ENCODE assay signal across 21 cellular contexts in genomic region chr14:44989497-44990440, GRCh38. TPM values are rescaled to one million over a fixed set of nuclear protein-coding genes. Genes with fewer than 3 reads are reported as not detected.
A peak's percentile ranks its signal among the peaks of the same experiment; 100 is the strongest.
DNase-seq lines count a peak whose midpoint lies in the region; ATAC-seq, FAIRE-seq and TF ChIP-seq lines count a peak whose summit lies in the region.
"Had no signal": no experiment of that assay in that cellular context is flagged by ENCODE, and none has a peak within 500 bp of the region (broad histone marks: within the 10 kb centered on the region; RNA-seq: fewer than 3 reads in every experiment).

No MANE protein-coding gene starts in this region.

- 32% methylated on average over 3 of the region's 3 CpGs for WGBS in GM12878 (ENCODE audit: insufficient coverage, insufficient replicate concordance, low lambda C conversion rate, missing lambda C conversion rate)
- WGBS in tibial nerve, 2 donors = 59 to 60% methylated on average over 3 of the region's 3 CpGs

- in situ Hi-C loops in GM12878 (cut with MboI) = no loop called here

- no peak for DNase-seq in Right ventricle myocardium inferior (ENCODE audit: missing footprints)
- DNase-seq in cardiac septum (ENCODE audit: low spot score) = no peak
- DNase-seq in GM12878 (ENCODE audit: low read depth, low spot score) = no peak
- peak in 1 of 2 donors; percentile 9 for DNase-seq in tibial nerve (ENCODE audit: low spot score in 2 of 2)
- no peak for DNase-seq in activated T-cell treated with anti-CD3 and anti-CD28 coated beads, Interleukin-2, amount 50 U/mL, for 4 hours
- DNase-seq: activated CD4-positive, alpha-beta T cell treated with anti-CD3 and anti-CD28 coated beads, Interleukin-2, amount 10 ng/mL, durations not matched to agents 24 days and 14 days; activated naive CD8-positive, alpha-beta T cell treated with anti-CD3 and anti-CD28 coated beads, Interleukin-2, amount 10 ng/mL, durations not matched to agents 7 days and 5 days; activated T-cell treated with anti-CD3 and anti-CD28 coated beads for 4 hours; CD4-positive, alpha-beta T cell; central memory CD4-positive, alpha-beta T cell; foreskin keratinocyte; H7; NCI-H1417; occipital lobe; stimulated activated CD4-positive, alpha-beta T cell treated with anti-CD3 and anti-CD28 coated beads, Interleukin-4, amount 100 ng/mL, for 24 hours; upper lobe of right lung had no signal

- TF ChIP-seq RAD21 in GM12878 (IDR thresholded peaks at IDR 0.05; ENCODE audit: insufficient read depth, low read depth, low read length) = no peak

- H3K9me3 ChIP-seq in GM12878 (replicated peaks; ENCODE audit: control insufficient read depth, insufficient read depth, low read length) = peaks cover 14% of the 10 kb centered on the region
- H3K9me3 ChIP-seq in tibial nerve = no peaks in the 10 kb centered on the region
- H3K9me3 ChIP-seq: SJSA1, upper lobe of right lung had no signal

- TF ChIP-seq CTCF in GM12878 (IDR thresholded peaks at IDR 0.05 in 2 of 3, conservative IDR thresholded peaks at IDR 0.05 in 1 of 3; ENCODE audit: control insufficient read depth in 2 of 3, extremely low read depth in 1 of 3, insufficient read depth in 1 of 3, low read depth in 3 of 3, low read length in 3 of 3) = no peak
- no peak for TF ChIP-seq CTCF in tibial nerve (IDR thresholded peaks at IDR 0.05)

- RAD21 ChIA-PET in GM12878 (lab: Charles Lee; ENCODE audit: unreplicated experiment) = no interaction called here

- H3K4me3 Mint-ChIP-seq in activated T-cell treated with anti-CD3 and anti-CD28 coated beads, Interleukin-2, amount 50 U/mL, for 4 hours = no peak overlapping the region
- H3K4me3 Mint-ChIP-seq: activated CD4-positive, alpha-beta T cell treated with anti-CD3 and anti-CD28 coated beads, Interleukin-2, amount 10 ng/mL, durations not matched to agents 24 days and 14 days; activated naive CD8-positive, alpha-beta T cell treated with anti-CD3 and anti-CD28 coated beads, Interleukin-2, amount 10 ng/mL, durations not matched to agents 7 days and 5 days; CD4-positive, alpha-beta T cell had no signal

- intact Hi-C loops in Right ventricle myocardium inferior (cut with DNase I) (no loop called here), cardiac septum (cut with DNase I) (no loop called here), GM12878 (cut with micrococcal nuclease; ENCODE audit: unreplicated experiment) (no loop called here)

- ATAC-seq in Right ventricle myocardium inferior (peak; percentile 35), GM12878 (peak; percentile 43), HG03045 (IDR thresholded peaks at IDR 0.05; ENCODE audit: unreplicated experiment) (no peak), HG02970 (IDR thresholded peaks at IDR 0.05; ENCODE audit: low FRiP score, unreplicated experiment) (no peak)
- ATAC-seq in activated T-cell treated with anti-CD3 and anti-CD28 coated beads, Interleukin-2, amount 50 U/mL, for 4 hours = no peak
- ATAC-seq: foreskin keratinocyte had no signal

- H3K79me2 ChIP-seq in GM12878 (ENCODE audit: control insufficient read depth, insufficient read depth, low read length) = peaks cover 3% of the 10 kb centered on the region

- CTCF ChIA-PET in GM12878 (lab: Yijun Ruan, JAX) = interaction anchor here (0.5 kb wide), 1 partner anchor 59 kb away, joined by 3 read pairs; no protein-coding TSS in a partner anchor

- TF ChIP-seq EP300 in GM12878 (IDR thresholded peaks at IDR 0.05; ENCODE audit: borderline replicate concordance in 1 of 2, control insufficient read depth in 1 of 2, low read depth in 2 of 2, low read length in 2 of 2) = no peak
- TF ChIP-seq EP300 in tibial nerve (IDR thresholded peaks at IDR 0.05) = peak in 1 of 2 donors; percentile 26

- FAIRE-seq in GM12878 (lab: Jason Lieb, UNC) = no peak
- FAIRE-seq: GM12892 had no signal

- H2AFZ ChIP-seq in GM12878 (ENCODE audit: control insufficient read depth, low read depth, low read length) = no peak overlapping the region

- H3K27ac ChIP-seq in GM12878 (ENCODE audit: control insufficient read depth, insufficient read depth) (no peak overlapping the region), layer of hippocampus (ENCODE audit: low read depth, low read length) (peak overlapping the region; percentile 56), tibial nerve (peak overlapping the region in 3 of 4 donors; percentile 4 to 69 (median 56))
- H3K27ac ChIP-seq: foreskin keratinocyte, SJSA1, upper lobe of right lung had no signal

- no peak overlapping the region for H3K9ac ChIP-seq in GM12878 (ENCODE audit: control insufficient read depth, insufficient read depth, low read length)

- BruUV-seq in GM12878 (replicated peaks; lab: Mats Ljungman, UMichigan) = no TSS peak

- H3K4me1 Mint-ChIP-seq in activated T-cell treated with anti-CD3 and anti-CD28 coated beads, Interleukin-2, amount 50 U/mL, for 4 hours (ENCODE audit: low read depth) = peaks cover 8% of the 10 kb centered on the region
- H3K4me1 Mint-ChIP-seq: activated CD4-positive, alpha-beta T cell treated with anti-CD3 and anti-CD28 coated beads, Interleukin-2, amount 10 ng/mL, durations not matched to agents 24 days and 14 days had no signal

- no peaks in the 10 kb centered on the region for H4K20me1 ChIP-seq in GM12878 (ENCODE audit: control insufficient read depth, insufficient read depth)

- no peaks in the 10 kb centered on the region for H3K9me3 Mint-ChIP-seq in activated T-cell treated with anti-CD3 and anti-CD28 coated beads, Interleukin-2, amount 50 U/mL, for 4 hours
- H3K9me3 Mint-ChIP-seq: activated CD4-positive, alpha-beta T cell treated with anti-CD3 and anti-CD28 coated beads, Interleukin-2, amount 10 ng/mL, durations not matched to agents 24 days and 14 days; CD4-positive, alpha-beta T cell had no signal

- H3K4me3 ChIP-seq in GM12878 = no peak overlapping the region
- H3K4me3 ChIP-seq in tibial nerve = no peak overlapping the region
- H3K4me3 ChIP-seq: SJSA1, upper lobe of right lung had no signal

- SMC1A ChIA-PET in GM12878 (lab: Charles Lee; ENCODE audit: uncharacterized antibody, unreplicated experiment) = interaction anchor here (0.6 to 1.6 kb wide), 2 partner anchors 8 to 106 kb away, joined by 3 to 4 read pairs; no protein-coding TSS in a partner anchor

- TF ChIP-seq POLR2A in GM12878 (IDR thresholded peaks at IDR 0.05; ENCODE audit: low read depth, low read length) (no peak), tibial nerve (IDR thresholded peaks at IDR 0.05) (no peak)

- H3K36me3 Mint-ChIP-seq in activated T-cell treated with anti-CD3 and anti-CD28 coated beads, Interleukin-2, amount 50 U/mL, for 4 hours (ENCODE audit: insufficient read depth) = peaks cover 3% of the 10 kb centered on the region

- no peaks in the 10 kb centered on the region for H3K27me3 Mint-ChIP-seq in activated T-cell treated with anti-CD3 and anti-CD28 coated beads, Interleukin-2, amount 50 U/mL, for 4 hours (ENCODE audit: low read depth)
- H3K27me3 Mint-ChIP-seq: activated CD4-positive, alpha-beta T cell treated with anti-CD3 and anti-CD28 coated beads, Interleukin-2, amount 10 ng/mL, durations not matched to agents 24 days and 14 days; activated naive CD8-positive, alpha-beta T cell treated with anti-CD3 and anti-CD28 coated beads, Interleukin-2, amount 10 ng/mL, durations not matched to agents 7 days and 5 days; CD4-positive, alpha-beta T cell had no signal

- H3K4me1 ChIP-seq in GM12878 (ENCODE audit: control insufficient read depth, insufficient read depth, low read length) = no peaks in the 10 kb centered on the region
- H3K4me1 ChIP-seq in tibial nerve = peaks cover 0 to 20% (median 6%) of the 10 kb centered on the region in 4 donors
- H3K4me1 ChIP-seq: foreskin keratinocyte, SJSA1 had no signal

- POLR2A ChIA-PET in GM12878 (lab: Charles Lee) = interaction anchor here (0.9 kb wide), 1 partner anchor 31 kb away, joined by 3 read pairs; no protein-coding TSS in a partner anchor

- no peaks in the 10 kb centered on the region for H3K27me3 ChIP-seq in GM12878 (replicated peaks in 1 of 2; ENCODE audit: control insufficient read depth in 2 of 2, insufficient read depth in 2 of 2, low read length in 1 of 2)
- H3K27me3 ChIP-seq in layer of hippocampus (ENCODE audit: control insufficient read depth, insufficient read depth, low read length) = no peaks in the 10 kb centered on the region
- no peaks in the 10 kb centered on the region for H3K27me3 ChIP-seq in tibial nerve
- H3K27me3 ChIP-seq: foreskin keratinocyte, SJSA1, upper lobe of right lung had no signal

- H3K36me3 ChIP-seq in GM12878 (ENCODE audit: control insufficient read depth in 2 of 2, insufficient read depth in 2 of 2, low read length in 1 of 2) (peaks cover 0 to 4% of the 10 kb centered on the region in 2 experiments; a peak in 1 of 4 replicates), tibial nerve (no peaks in the 10 kb centered on the region)
- H3K36me3 ChIP-seq: SJSA1, upper lobe of right lung had no signal

- no peak overlapping the region for H3K4me2 ChIP-seq in GM12878 (ENCODE audit: control insufficient read depth, insufficient read depth)

RNA-seq across cellular contexts. Expression of gene TOGARAM1, which starts 27.8 kb away (rescaled TPM):
- total RNA-seq in Right ventricle myocardium inferior (20.5 TPM), cardiac septum (16.3 TPM), GM12878 (2014; rRNA removed) (7.2 and 7.4 TPM in 2 replicates), GM12878 (2014; rRNA removed; fragmentation: Illumina TruSeq; extraction: Trizol) (10.6 and 11.4 TPM in 2 replicates), GM12878 (2021) (5.9 and 7.7 TPM in 2 replicates), tibial nerve (10 to 100 TPM; 22.2 to 51.8 (median 34.2) TPM)
- 102 and 115 TPM in 2 replicates for total RNA-seq in GM12878 (2013; cell fraction: nucleolus; rRNA removed)
- 2.3 TPM for polyA plus RNA-seq in GM12878 (2011; ENCODE audit: low read depth)
- polyA plus RNA-seq in GM12878 (2011; rRNA removed) (14.4 and 21.6 TPM in 2 replicates), GM12878 (2014; fragmentation: Illumina TruSeq; extraction: Trizol) (10.5 and 14.1 TPM in 2 replicates), GM12878 (2014; fragmentation: Nextera tagmentation; extraction: Ambion mirVana) (1 to 10 TPM; 2.1 to 2.6 TPM), GM12878 (2014; rRNA removed) (3.7 and 4.3 TPM in 2 replicates), GM12878 (2016; fragmentation: Nextera tagmentation; extraction: Ambion mirVana) (1 to 10 TPM; 7.2 to 7.6 TPM)
- 4.5 and 4.9 TPM in 2 replicates for polyA plus RNA-seq in GM12878 (2011; cell fraction: cytosol; rRNA removed)
- polyA plus RNA-seq in GM12878 (2011; cell fraction: nucleus; rRNA removed) = 12.6 and 18.4 TPM in 2 replicates
- 4.0 and 7.2 TPM in 2 replicates for polyA plus RNA-seq in GM12878 (2012)
- 35.3 and 51.9 TPM in 2 replicates for polyA minus RNA-seq in GM12878 (2011; rRNA and poly(A)+ RNA removed)
- polyA minus RNA-seq in GM12878 (2011; cell fraction: cytosol; rRNA and poly(A)+ RNA removed) = 5.6 and 7.6 TPM in 2 replicates
- 46.7 and 56.8 TPM in 2 replicates for polyA minus RNA-seq in GM12878 (2011; cell fraction: nucleus; rRNA and poly(A)+ RNA removed)
- 1 to 10 TPM; 4.8 to 6.8 (median 6.3) TPM for total RNA-seq in activated T-cell treated with anti-CD3 and anti-CD28 coated beads, Interleukin-2, amount 50 U/mL, for 4 hours

RNA-seq across cellular contexts. Expression of gene KLHL28, which starts 28.0 kb away (rescaled TPM):
- total RNA-seq in Right ventricle myocardium inferior (13.0 TPM), cardiac septum (11.2 TPM), GM12878 (2014; rRNA removed) (4.0 and 4.5 TPM in 2 replicates), GM12878 (2014; rRNA removed; fragmentation: Illumina TruSeq; extraction: Trizol) (6.4 and 7.1 TPM in 2 replicates), GM12878 (2021) (6.5 and 6.6 TPM in 2 replicates), tibial nerve (10 to 100 TPM; 10.0 to 18.4 (median 11.6) TPM)
- 43.9 and 44.4 TPM in 2 replicates for total RNA-seq in GM12878 (2013; cell fraction: nucleolus; rRNA removed)
- 3.1 TPM for polyA plus RNA-seq in GM12878 (2011; ENCODE audit: low read depth)
- polyA plus RNA-seq in GM12878 (2011; rRNA removed) (9.8 and 13.2 TPM in 2 replicates), GM12878 (2014; fragmentation: Illumina TruSeq; extraction: Trizol) (5.5 and 6.1 TPM in 2 replicates), GM12878 (2014; fragmentation: Nextera tagmentation; extraction: Ambion mirVana) (1 to 10 TPM; 4.3 to 9.3 TPM), GM12878 (2014; rRNA removed) (1.7 and 2.7 TPM in 2 replicates), GM12878 (2016; fragmentation: Nextera tagmentation; extraction: Ambion mirVana) (1 to 10 TPM; 3.2 to 6.3 TPM)
- polyA plus RNA-seq in GM12878 (2011; cell fraction: cytosol; rRNA removed) = 4.1 and 6.4 TPM in 2 replicates
- polyA plus RNA-seq in GM12878 (2011; cell fraction: nucleus; rRNA removed) = 6.4 and 6.6 TPM in 2 replicates
- polyA plus RNA-seq in GM12878 (2012) = 5.0 TPM in 2 replicates
- polyA minus RNA-seq in GM12878 (2011; rRNA and poly(A)+ RNA removed) = 36.6 and 42.8 TPM in 2 replicates
- polyA minus RNA-seq in GM12878 (2011; cell fraction: cytosol; rRNA and poly(A)+ RNA removed) = 3.1 and 5.0 TPM in 2 replicates
- polyA minus RNA-seq in GM12878 (2011; cell fraction: nucleus; rRNA and poly(A)+ RNA removed) = 32.6 and 42.0 TPM in 2 replicates
- total RNA-seq in activated T-cell treated with anti-CD3 and anti-CD28 coated beads, Interleukin-2, amount 50 U/mL, for 4 hours = 10 to 100 TPM; 11.5 to 14.4 (median 11.8) TPM

Comparison
In these comparisons a context has a peak if more than half of its experiments do, and no peak if none do; other contexts are left out.
1. ATAC-seq: peak in Right ventricle myocardium inferior (single experiment) and GM12878 (single experiment); none in HG03045 (single experiment), HG02970 (single experiment) and activated T-cell treated with anti-CD3 and anti-CD28 coated beads, Interleukin-2, amount 50 U/mL, for 4 hours (0 of 2).